Comparison of ENCODE assay signal across 8 cellular contexts in genomic region chr16:3364774-3365427, GRCh38. TPM values are rescaled to one million over a fixed set of nuclear protein-coding genes. Genes with fewer than 3 reads are reported as not detected.
DNase-seq lines count a peak whose midpoint lies in the region; ATAC-seq and TF ChIP-seq lines count a peak whose summit lies in the region.

No MANE protein-coding gene starts in this region.

- TF ChIP-seq CTCF in lower lobe of right lung (IDR thresholded peaks at IDR 0.05) = no peak

- peak overlapping the region; percentile 57 for H3K4me3 ChIP-seq in lower lobe of right lung

- H3K9me3 ChIP-seq in lower lobe of right lung = peaks cover 23% of the 10 kb centered on the region

- intact Hi-C loops in lower lobe of right lung (cut with DNase I) = no loop called here

- no peaks in the 10 kb centered on the region for H3K4me1 ChIP-seq in lower lobe of right lung

- peak; percentile 96 for DNase-seq in AG08396 (ENCODE audit: low spot score)
- DNase-seq in NCI-H2029 treated with DMSO at 0.1 percent for 48 hours (lab: John Stamatoyannopoulos, UW) = peak; percentile 89
- peak; percentile 77 for DNase-seq in activated CD4-positive, alpha-beta T cell treated with anti-CD3 and anti-CD28 coated beads, Interleukin-2, amount 50 U/mL, for 1 hour
- peak; percentile 98 for DNase-seq in dedifferentiated amniotic fluid mesenchymal stem cell (ENCODE audit: extremely low spot score)
- DNase-seq in lower lobe of right lung = peak; percentile 89
- peak; percentile 73 for DNase-seq in stimulated activated CD8-positive, alpha-beta memory T cell treated with anti-CD3 and anti-CD28 coated beads, Interleukin-12 subunit alpha, Interleukin-12 subunit beta, amount 100 ng/mL, for 4 hours (ENCODE audit: low read depth)

- H3K27ac ChIP-seq in lower lobe of right lung = peak overlapping the region; percentile 84

- ATAC-seq in GM19467 (IDR thresholded peaks at IDR 0.05; ENCODE audit: unreplicated experiment) (peak; percentile 56), lower lobe of right lung (peak; percentile 96 to 99), HG03457 (IDR thresholded peaks at IDR 0.05; ENCODE audit: unreplicated experiment) (no peak)

- H3K36me3 ChIP-seq in lower lobe of right lung = no peaks in the 10 kb centered on the region

- H3K27me3 ChIP-seq in lower lobe of right lung (ENCODE audit: low read depth) = peaks cover 10% of the 10 kb centered on the region

RNA-seq across cellular contexts. Expression of gene OR2C1, which starts 9.2 kb away (rescaled TPM):
- not detected for total RNA-seq in lower lobe of right lung

RNA-seq across cellular contexts. Expression of gene ZSCAN32, which starts 35.9 kb away (rescaled TPM):
- total RNA-seq in lower lobe of right lung = 12.7 TPM

RNA-seq across cellular contexts. Expression of gene ZNF174, which starts 36.1 kb away (rescaled TPM):
- total RNA-seq in lower lobe of right lung = 9.0 TPM

RNA-seq across cellular contexts. Expression of gene ZNF75A, which starts 59.6 kb away (rescaled TPM):
- total RNA-seq in lower lobe of right lung = 32.4 TPM

RNA-seq across cellular contexts. Expression of gene TIGD7, which starts 59.7 kb away (rescaled TPM):
- 5.3 TPM for total RNA-seq in lower lobe of right lung
